In the genomic region with DNA sequence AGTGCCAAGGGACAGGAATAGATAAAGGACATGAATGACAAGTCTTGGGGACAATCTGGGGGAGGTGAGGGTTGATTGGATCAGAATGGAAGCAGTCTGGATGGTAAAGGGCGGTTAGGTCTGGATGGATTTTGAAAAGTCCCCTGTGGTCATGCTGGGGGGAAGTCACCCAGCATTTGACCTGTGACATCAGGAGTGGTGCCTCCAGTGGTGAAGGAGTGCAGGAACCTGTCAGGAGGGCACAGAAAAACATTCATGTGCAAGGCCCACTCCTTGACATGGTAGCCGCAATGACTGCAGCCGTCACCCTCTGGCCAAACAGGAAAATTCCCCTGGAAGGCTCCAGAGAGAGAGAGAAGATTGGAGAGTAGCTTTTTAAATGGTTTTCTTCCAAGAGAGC, we compare ENCODE assay signal across 22 cellular contexts.
DNase-seq lines count a peak whose midpoint lies in the region; ATAC-seq, FAIRE-seq and TF ChIP-seq lines count a peak whose summit lies in the region.
"Had no signal": no experiment of that assay in that cellular context is flagged by ENCODE, and none has a peak within 500 bp of the region (broad histone marks: within the 10 kb centered on the region; RNA-seq: fewer than 3 reads in every experiment).

No MANE protein-coding gene starts in this region.

- no peak overlapping the region for H4K8ac ChIP-seq in H9 (replicated peaks; ENCODE audit: insufficient read length, low read depth, low read length)

- no peak for TF ChIP-seq EP300 in esophagus muscularis mucosa (IDR thresholded peaks at IDR 0.05)

- no peak overlapping the region for H2BK12ac ChIP-seq in H9 (ENCODE audit: insufficient read length, low read depth, low read length)

- H3K79me1 ChIP-seq in H9 (ENCODE audit: insufficient read depth, low read depth, low read length, poor library complexity, severe bottlenecking) = no peaks in the 10 kb centered on the region

- H3K4ac ChIP-seq in H9 (ENCODE audit: low read depth, low read length) = no peak overlapping the region

- H2BK15ac ChIP-seq in H9 (ENCODE audit: low read depth, low read length) = no peak overlapping the region

- POLR2A ChIA-PET in WTC11 (lab: Charles Lee) = no interaction called here

- H3K79me2 ChIP-seq in H9 (ENCODE audit: insufficient read depth, low read length) = no peaks in the 10 kb centered on the region

- no peaks in the 10 kb centered on the region for H3K27me3 ChIP-seq in H9 (ENCODE audit: insufficient read depth, low read length)
- no peaks in the 10 kb centered on the region for H3K27me3 ChIP-seq in esophagus muscularis mucosa
- no peaks in the 10 kb centered on the region for H3K27me3 ChIP-seq in vagina
- no peaks in the 10 kb centered on the region for H3K27me3 ChIP-seq in small intestine (ENCODE audit: control insufficient read depth in 2 of 2, insufficient read depth in 2 of 2, low read length in 2 of 2)
- H3K27me3 ChIP-seq: BLaER1, MG63, SJSA1 had no signal

- no peak overlapping the region for H3K9ac ChIP-seq in H9 (ENCODE audit: extremely low read depth, insufficient read length, low read length)
- H3K9ac ChIP-seq: BLaER1 had no signal

- no peak overlapping the region for H3K4me3 Mint-ChIP-seq in H9
- H3K4me3 Mint-ChIP-seq in WTC11 = no peak overlapping the region
- H3K4me3 Mint-ChIP-seq: CD4-positive, CD25-positive, alpha-beta regulatory T cell had no signal

- WGBS in H9 (ENCODE audit: extremely low coverage, insufficient read length, low lambda C conversion rate) = no CpG with 5 or more reads among the region's 3 CpGs
- WGBS in esophagus muscularis mucosa = 91% methylated on average over 3 of the region's 3 CpGs
- WGBS in small intestine, 3 donors = 88 to 96% (median 92%) methylated on average over 3 of the region's 3 CpGs

- intact Hi-C loops in esophagus muscularis mucosa (cut with DNase I) (no loop called here), vagina (cut with DNase I) (no loop called here)

- no peak for FAIRE-seq in small intestine (lab: Jason Lieb, UNC)
- FAIRE-seq: A204.1 had no signal

- no peak overlapping the region for H3K23ac ChIP-seq in H9 (ENCODE audit: insufficient read length, low read depth, low read length)

- H2BK20ac ChIP-seq in H9 (ENCODE audit: low read depth, low read length, poor library complexity, severe bottlenecking) = no peak overlapping the region

- H4K20me1 ChIP-seq in H9 (ENCODE audit: control insufficient read depth, insufficient read depth, insufficient read length) = no peaks in the 10 kb centered on the region
- H4K20me1 ChIP-seq: BLaER1 had no signal

- H2AK5ac ChIP-seq in H9 (ENCODE audit: insufficient read length, low read length) = no peak overlapping the region

- DNase-seq in H9 (no peak), WTC11 (ENCODE audit: low spot score) (no peak), esophagus muscularis mucosa (ENCODE audit: extremely low spot score) (peak; percentile 70), vagina (ENCODE audit: extremely low spot score in 2 of 2) (peak; percentile 49 to 76), small intestine (no peak), T-helper 9 cell (no peak)
- DNase-seq: CD4-positive, CD25-positive, alpha-beta regulatory T cell; DMS153; GOT3; KBM-7; MG63; NCI-H2029; NCI-H446; NCI-H524 treated with DMSO at 0.1 percent for 48 hours; NCI-H82; NK-92 treated with Interleukin-12 subunit alpha and Interleukin-12 subunit beta, amount 100 ng/mL, for 24 hours; PC-9 had no signal

- no peaks in the 10 kb centered on the region for H3K4me1 ChIP-seq in H9 (ENCODE audit: insufficient read depth, low read length)
- H3K4me1 ChIP-seq in esophagus muscularis mucosa = no peaks in the 10 kb centered on the region
- H3K4me1 ChIP-seq in vagina = no peaks in the 10 kb centered on the region
- H3K4me1 ChIP-seq in small intestine (ENCODE audit: control insufficient read depth in 2 of 2, insufficient read depth in 1 of 2, low read depth in 1 of 2, low read length in 1 of 2) = no peaks in the 10 kb centered on the region
- H3K4me1 ChIP-seq: SJSA1 had no signal

- H4K5ac ChIP-seq in H9 (ENCODE audit: insufficient read length, low read depth, low read length) = no peak overlapping the region

- H3K14ac ChIP-seq in H9 (ENCODE audit: insufficient read depth, low read length) = no peak overlapping the region

- H3K27ac Mint-ChIP-seq in H9 = no peak overlapping the region; a peak in 1 of 7 replicates
- no peak overlapping the region for H3K27ac Mint-ChIP-seq in WTC11
- H3K27ac Mint-ChIP-seq: CD4-positive, CD25-positive, alpha-beta regulatory T cell had no signal

- H3K23me2 ChIP-seq in H9 (ENCODE audit: insufficient read length, low read depth, low read length, poor library complexity, severe bottlenecking) = no peaks in the 10 kb centered on the region

- ATAC-seq in WTC11 (peak; percentile 62), HG02870 (IDR thresholded peaks at IDR 0.05; ENCODE audit: unreplicated experiment) (no peak)
- ATAC-seq: Right ventricle myocardium inferior had no signal

- no peaks in the 10 kb centered on the region for H3K9me3 ChIP-seq in H9 (ENCODE audit: control insufficient read depth, low read depth, low read length)
- no peaks in the 10 kb centered on the region for H3K9me3 ChIP-seq in esophagus muscularis mucosa
- no peaks in the 10 kb centered on the region for H3K9me3 ChIP-seq in vagina
- no peaks in the 10 kb centered on the region for H3K9me3 ChIP-seq in small intestine (ENCODE audit: control insufficient read depth, low read depth)
- H3K9me3 ChIP-seq: MG63 had no signal

- no peak overlapping the region for H4K91ac ChIP-seq in H9 (ENCODE audit: insufficient read length, low read depth, low read length)

- H3K36me3 ChIP-seq in esophagus muscularis mucosa (no peaks in the 10 kb centered on the region), vagina (no peaks in the 10 kb centered on the region), small intestine (ENCODE audit: control insufficient read depth in 2 of 2, insufficient read depth in 2 of 2, low read length in 2 of 2) (no peaks in the 10 kb centered on the region)
- H3K36me3 ChIP-seq: BLaER1, MG63, SJSA1 had no signal

- H3T11ph ChIP-seq in H9 (ENCODE audit: low read length) = no peak overlapping the region

- no peak overlapping the region for H3K4me2 ChIP-seq in H9 (ENCODE audit: insufficient read depth, insufficient read length, low read length)
- H3K4me2 ChIP-seq: BLaER1, PC-9 had no signal

- 0 out of 7 replicates have a peak, but pooled peaks cover 0 to under 1% (median 0%) of the 10 kb centered on the region in 3 experiments for H3K36me3 Mint-ChIP-seq in H9 (ENCODE audit: insufficient read depth in 1 of 3, low read depth in 3 of 3)
- H3K36me3 Mint-ChIP-seq in WTC11 = no peaks in the 10 kb centered on the region
- H3K36me3 Mint-ChIP-seq: CD4-positive, CD25-positive, alpha-beta regulatory T cell had no signal

- peaks cover 3% of the 10 kb centered on the region for H3K27me3 Mint-ChIP-seq in H9 (ENCODE audit: low read depth)
- no peaks in the 10 kb centered on the region; the same call in 1 of the 2 replicates for H3K27me3 Mint-ChIP-seq in WTC11 (ENCODE audit: low read depth)
- H3K27me3 Mint-ChIP-seq: CD4-positive, CD25-positive, alpha-beta regulatory T cell had no signal

- no peak overlapping the region for H3K27ac ChIP-seq in H9 (ENCODE audit: insufficient read length, low read depth, low read length)
- H3K27ac ChIP-seq in esophagus muscularis mucosa (replicated peaks in 1 of 4) = no peak overlapping the region
- H3K27ac ChIP-seq in vagina = no peak overlapping the region
- H3K27ac ChIP-seq in small intestine (ENCODE audit: low read depth in 1 of 2, low read length in 1 of 2) = no peak overlapping the region
- H3K27ac ChIP-seq: BLaER1, PC-9, SJSA1 had no signal

- H2AFZ ChIP-seq in H9 (ENCODE audit: low read length) = no peak overlapping the region
- H2AFZ ChIP-seq: PC-9 had no signal

- no peak overlapping the region for H3K56ac ChIP-seq in H9 (ENCODE audit: insufficient read length, low read depth, low read length)

- CTCF ChIA-PET in WTC11 (lab: Charles Lee) = no interaction called here

- H3K9me3 Mint-ChIP-seq in H9 (peaks cover 0 to 1% of the 10 kb centered on the region in 2 experiments; a peak in 1 of 5 replicates), WTC11 (peaks cover under 1% of the 10 kb centered on the region; the same call in 1 of the 2 replicates)

- no peak for TF ChIP-seq POLR2A in esophagus muscularis mucosa (IDR thresholded peaks at IDR 0.05; ENCODE audit: low read depth)
- no peak for TF ChIP-seq POLR2A in vagina (IDR thresholded peaks at IDR 0.05)

- H3K18ac ChIP-seq in H9 (ENCODE audit: insufficient read length, low read depth, low read length) = peak overlapping the region; percentile 20

- H2BK5ac ChIP-seq in H9 (ENCODE audit: insufficient read length, low read length) = no peak overlapping the region

- peaks cover 5 to 11% of the 10 kb centered on the region in 2 experiments; a peak in 3 of 4 replicates for H3K4me1 Mint-ChIP-seq in H9
- H3K4me1 Mint-ChIP-seq in WTC11 = peaks cover 14% of the 10 kb centered on the region
- H3K4me1 Mint-ChIP-seq: CD4-positive, CD25-positive, alpha-beta regulatory T cell had no signal

- peak; percentile 28; the same call in 1 of the 3 replicates for TF ChIP-seq CTCF in H9 (conservative IDR thresholded peaks at IDR 0.05)
- no peak for TF ChIP-seq CTCF in WTC11 (IDR thresholded peaks at IDR 0.05)
- TF ChIP-seq CTCF in esophagus muscularis mucosa (IDR thresholded peaks at IDR 0.05) = no peak
- no peak for TF ChIP-seq CTCF in vagina (IDR thresholded peaks at IDR 0.05)

- no peak overlapping the region for H3K4me3 ChIP-seq in esophagus muscularis mucosa
- H3K4me3 ChIP-seq in vagina = no peak overlapping the region
- H3K4me3 ChIP-seq in small intestine (ENCODE audit: low read depth in 1 of 2, low read length in 2 of 2) = no peak overlapping the region
- H3K4me3 ChIP-seq: BLaER1, MG63, PC-9, SJSA1 had no signal

- no peak overlapping the region for H2BK120ac ChIP-seq in H9 (ENCODE audit: low read depth, low read length, poor library complexity, severe bottlenecking)

TF ChIP-seq in WTC11, 78 proteins besides CTCF, POLR2A, EP300 and RAD21 (continues in another document):
- TF ChIP-seq SMAD4 (CRISPR knock-in tag; IDR thresholded peaks at IDR 0.05) = no peak
- no peak for TF ChIP-seq FOXK1 (CRISPR knock-in tag; IDR thresholded peaks at IDR 0.05)
- no peak for TF ChIP-seq JAZF1 (CRISPR knock-in tag; IDR thresholded peaks at IDR 0.05)
- no peak for TF ChIP-seq ZNF416 (CRISPR knock-in tag; IDR thresholded peaks at IDR 0.05)

Comparison
In these comparisons a context has a peak if more than half of its experiments do, and no peak if none do; other contexts are left out.
1. DNase-seq: peak in esophagus muscularis mucosa (single experiment) and vagina (2 of 2); none in H9 (single experiment), WTC11 (single experiment), small intestine (single experiment) and T-helper 9 cell (single experiment).